8 cellular contexts compared by ENCODE assay signal in the genomic region with DNA sequence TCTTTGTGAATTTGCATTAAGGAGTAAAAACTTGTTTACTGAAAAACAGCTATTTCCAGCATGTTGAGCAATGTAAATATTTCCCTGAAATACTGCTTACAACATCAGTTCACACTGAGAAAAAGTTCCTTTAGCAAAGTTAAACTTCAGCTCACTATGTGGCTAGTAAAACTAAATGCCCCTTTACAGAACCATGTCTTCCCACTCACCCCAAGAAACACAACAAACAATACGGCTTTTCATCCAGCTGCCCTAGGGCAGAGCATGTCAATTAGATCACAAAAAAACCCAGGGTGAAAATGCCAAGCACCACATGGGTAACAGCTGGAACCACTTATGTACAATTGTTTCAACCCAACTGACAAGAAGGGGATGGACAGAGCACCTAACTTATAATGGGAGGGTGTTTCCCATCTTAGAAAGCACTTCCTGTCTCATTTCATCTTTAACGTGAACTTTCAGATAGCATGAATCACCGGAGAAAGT. TPM values are rescaled to one million over a fixed set of nuclear protein-coding genes. Genes with fewer than 3 reads are reported as not detected.
DNase-seq lines count a peak whose midpoint lies in the region; ATAC-seq and TF ChIP-seq lines count a peak whose summit lies in the region.

No MANE protein-coding gene starts in this region.

- no peak overlapping the region for H2BK20ac ChIP-seq in H9 (ENCODE audit: low read depth, low read length, poor library complexity, severe bottlenecking)

- H3K4me1 ChIP-seq in mesenchymal stem cell (ENCODE audit: control insufficient read depth, insufficient read depth, low read depth, low read length): no peaks in the 10 kb centered on the region
- H3K4me1 ChIP-seq in H9 (ENCODE audit: insufficient read depth, low read length): no peaks in the 10 kb centered on the region
- peaks cover 0 to 6% of the 10 kb centered on the region in 2 donors for H3K4me1 ChIP-seq in ascending aorta

- H3K23ac ChIP-seq in mesenchymal stem cell (ENCODE audit: low read length in 2 of 2) (no peak overlapping the region), H9 (ENCODE audit: insufficient read length, low read depth, low read length) (no peak overlapping the region)

- no peak for TF ChIP-seq CTCF in GM12865 (IDR thresholded peaks at IDR 0.05; ENCODE audit: insufficient read depth, low read depth, low read length, missing control alignments)
- TF ChIP-seq CTCF in H9 (conservative IDR thresholded peaks at IDR 0.05): no peak
- TF ChIP-seq CTCF in ascending aorta (IDR thresholded peaks at IDR 0.05): no peak

- H2AK5ac ChIP-seq in mesenchymal stem cell (ENCODE audit: low read length, severe bottlenecking) (no peak overlapping the region), H9 (ENCODE audit: insufficient read length, low read length) (no peak overlapping the region)

- peak; percentile 94 for ATAC-seq in GM21619 (IDR thresholded peaks at IDR 0.05; ENCODE audit: unreplicated experiment)

- H3K18ac ChIP-seq in mesenchymal stem cell (ENCODE audit: low read depth in 1 of 2, low read length in 2 of 2): no peak overlapping the region
- H3K18ac ChIP-seq in H9 (ENCODE audit: insufficient read length, low read depth, low read length): no peak overlapping the region

- no peak overlapping the region for H3K56ac ChIP-seq in H9 (ENCODE audit: insufficient read length, low read depth, low read length)

- H3T11ph ChIP-seq in H9 (ENCODE audit: low read length): no peak overlapping the region

- WGBS in mesenchymal stem cell: 54% methylated on average over 1 of the region's 3 CpGs
- no CpG with 5 or more reads among the region's 3 CpGs for WGBS in H9 (ENCODE audit: extremely low coverage, insufficient read length, low lambda C conversion rate)

- H4K5ac ChIP-seq in H9 (ENCODE audit: insufficient read length, low read depth, low read length): no peak overlapping the region

- no peaks in the 10 kb centered on the region for H3K79me2 ChIP-seq in H9 (ENCODE audit: insufficient read depth, low read length)

- H2AFZ ChIP-seq in mesenchymal stem cell (ENCODE audit: low read depth, low read length): no peak overlapping the region
- H2AFZ ChIP-seq in H9 (ENCODE audit: low read length): no peak overlapping the region

- no peaks in the 10 kb centered on the region for H4K20me1 ChIP-seq in H9 (ENCODE audit: control insufficient read depth, insufficient read depth, insufficient read length)

- H3K4me1 Mint-ChIP-seq in H9: peaks cover 10 to 13% of the 10 kb centered on the region in 2 experiments

- H3K4ac ChIP-seq in mesenchymal stem cell (ENCODE audit: low read depth in 1 of 2, low read length in 2 of 2) (no peak overlapping the region), H9 (ENCODE audit: low read depth, low read length) (no peak overlapping the region)

- H2BK15ac ChIP-seq in mesenchymal stem cell (ENCODE audit: low read depth, poor library complexity, severe bottlenecking): no peak overlapping the region
- no peak overlapping the region for H2BK15ac ChIP-seq in H9 (ENCODE audit: low read depth, low read length)

- no peak overlapping the region for H4K91ac ChIP-seq in mesenchymal stem cell (ENCODE audit: low read length)
- no peak overlapping the region for H4K91ac ChIP-seq in H9 (ENCODE audit: insufficient read length, low read depth, low read length)

- H3K27me3 Mint-ChIP-seq in H9 (ENCODE audit: low read depth): peaks cover 10% of the 10 kb centered on the region

- H3K4me2 ChIP-seq in mesenchymal stem cell (ENCODE audit: low read length, poor library complexity, severe bottlenecking): no peak overlapping the region
- no peak overlapping the region for H3K4me2 ChIP-seq in H9 (ENCODE audit: insufficient read depth, insufficient read length, low read length)

- H3K27me3 ChIP-seq in MG63 (no peaks in the 10 kb centered on the region), mesenchymal stem cell (ENCODE audit: control insufficient read depth in 1 of 2, insufficient read depth in 1 of 2, low read length in 2 of 2) (no peaks in the 10 kb centered on the region), H9 (ENCODE audit: insufficient read depth, low read length) (no peaks in the 10 kb centered on the region), ascending aorta (no peaks in the 10 kb centered on the region)

- DNase-seq in GM12865 (ENCODE audit: low read depth) (peak; percentile 74), MG63 (peak; percentile 28), mesenchymal stem cell (peak; percentile 63), H9 (no peak), substantia nigra (lab: John Stamatoyannopoulos, UW) (no peak), ascending aorta (ENCODE audit: low spot score in 2 of 2) (no peak)
- DNase-seq in activated CD4-positive, alpha-beta T cell treated with anti-CD3 and anti-CD28 coated beads for 48 hours: no peak

- H3K27ac ChIP-seq in mesenchymal stem cell (ENCODE audit: low read length, poor library complexity, severe bottlenecking) (no peak overlapping the region), H9 (ENCODE audit: insufficient read length, low read depth, low read length) (no peak overlapping the region), substantia nigra (ENCODE audit: low read depth, low read length, poor library complexity, severe bottlenecking) (no peak overlapping the region), ascending aorta (no peak overlapping the region)

- H2BK5ac ChIP-seq in mesenchymal stem cell (ENCODE audit: low read depth, low read length, poor library complexity, severe bottlenecking) (no peak overlapping the region), H9 (ENCODE audit: insufficient read length, low read length) (no peak overlapping the region)

- H3K23me2 ChIP-seq in H9 (ENCODE audit: insufficient read length, low read depth, low read length, poor library complexity, severe bottlenecking): no peaks in the 10 kb centered on the region

- peaks cover 0 to 2% of the 10 kb centered on the region in 2 experiments; a peak in 2 of 5 replicates for H3K9me3 Mint-ChIP-seq in H9

- H2BK12ac ChIP-seq in mesenchymal stem cell (ENCODE audit: low read length in 2 of 2) (no peak overlapping the region), H9 (ENCODE audit: insufficient read length, low read depth, low read length) (no peak overlapping the region)

- H3K79me1 ChIP-seq in mesenchymal stem cell (replicated peaks; ENCODE audit: low read length, poor library complexity, severe bottlenecking) (no peaks in the 10 kb centered on the region), H9 (ENCODE audit: insufficient read depth, low read depth, low read length, poor library complexity, severe bottlenecking) (peaks cover 2% of the 10 kb centered on the region)

- H3K9me3 ChIP-seq in MG63 (peaks cover 12% of the 10 kb centered on the region), mesenchymal stem cell (ENCODE audit: control insufficient read depth, low read length) (no peaks in the 10 kb centered on the region), H9 (ENCODE audit: control insufficient read depth, low read depth, low read length) (no peaks in the 10 kb centered on the region), ascending aorta (no peaks in the 10 kb centered on the region)

- intact Hi-C loops in ascending aorta (cut with DNase I): no loop called here

- H2BK120ac ChIP-seq in mesenchymal stem cell (ENCODE audit: low read depth, low read length): no peak overlapping the region
- H2BK120ac ChIP-seq in H9 (ENCODE audit: low read depth, low read length, poor library complexity, severe bottlenecking): no peak overlapping the region

- H3K4me3 ChIP-seq in GM12865 (ENCODE audit: low read depth, low read length): no peak overlapping the region
- no peak overlapping the region for H3K4me3 ChIP-seq in MG63
- peak overlapping the region in 1 of 2 experiments; percentile 64 for H3K4me3 ChIP-seq in mesenchymal stem cell (ENCODE audit: insufficient read depth in 1 of 2, low read depth in 1 of 2, low read length in 2 of 2)
- no peak overlapping the region for H3K4me3 ChIP-seq in ascending aorta

- H3K27ac Mint-ChIP-seq in H9: no peak overlapping the region

- no peaks in the 10 kb centered on the region; the same call in 1 of the 2 replicates for H3K36me3 ChIP-seq in MG63
- peaks cover 0 to 7% of the 10 kb centered on the region in 2 experiments for H3K36me3 ChIP-seq in mesenchymal stem cell (ENCODE audit: control insufficient read depth in 1 of 2, insufficient read depth in 2 of 2, low read depth in 1 of 2, low read length in 2 of 2)
- no peaks in the 10 kb centered on the region for H3K36me3 ChIP-seq in ascending aorta

- H3K9ac ChIP-seq in mesenchymal stem cell (ENCODE audit: low read length) (peak overlapping the region; percentile 65), H9 (ENCODE audit: extremely low read depth, insufficient read length, low read length) (no peak overlapping the region)

- peaks cover 0 to 7% (median 0%) of the 10 kb centered on the region in 3 experiments; a peak in 2 of 7 replicates for H3K36me3 Mint-ChIP-seq in H9 (ENCODE audit: insufficient read depth in 1 of 3, low read depth in 3 of 3)

- no peak overlapping the region for H4K8ac ChIP-seq in mesenchymal stem cell (ENCODE audit: low read length)
- no peak overlapping the region for H4K8ac ChIP-seq in H9 (replicated peaks; ENCODE audit: insufficient read length, low read depth, low read length)

- no peak overlapping the region for H3K14ac ChIP-seq in mesenchymal stem cell (ENCODE audit: low read length in 2 of 2)
- H3K14ac ChIP-seq in H9 (ENCODE audit: insufficient read depth, low read length): no peak overlapping the region

- H3K4me3 Mint-ChIP-seq in H9: no peak overlapping the region

RNA-seq across cellular contexts. Expression of gene NID1, which starts 6.7 kb away (rescaled TPM):
- total RNA-seq in MG63 (2014; rRNA removed; shearing (Covaris generic); ENCODE audit: low replicate concordance): 10.8 and 14.4 TPM in 2 replicates
- polyA plus RNA-seq in mesenchymal stem cell (2013, experiment 1 of 2): 276 TPM
- polyA plus RNA-seq in mesenchymal stem cell (2013, experiment 2 of 2): 262 TPM
- total RNA-seq in H9 (2021): 28.2 and 28.5 TPM in 2 replicates
- 172 TPM for total RNA-seq in ascending aorta

Comparison
In these comparisons a context has a peak if more than half of its experiments do, and no peak if none do; other contexts are left out.
1. DNase-seq: peak in GM12865 (single experiment), MG63 (single experiment) and mesenchymal stem cell (single experiment); none in H9 (single experiment), substantia nigra (0 of 49), activated CD4-positive, alpha-beta T cell treated with anti-CD3 and anti-CD28 coated beads for 48 hours (single experiment) and ascending aorta (0 of 2).